8 cellular contexts compared by ENCODE assay signal in genomic region chr7:29132980-29133379, GRCh38. TPM values are rescaled to one million over a fixed set of nuclear protein-coding genes. Genes with fewer than 3 reads are reported as not detected.
"Had no signal": no experiment of that assay in that cellular context is flagged by ENCODE, and none has a peak within 500 bp of the region (broad histone marks: within the 10 kb centered on the region; RNA-seq: fewer than 3 reads in every experiment).

No MANE protein-coding gene starts in this region.

- H3K4me3 ChIP-seq: GM23248 had no signal

- DNase-seq: GM23248, GOT3, H9, HCEC 1CT, KG1 had no signal

- H3K27ac ChIP-seq: GM23248, HL-60 had no signal

- H2AFZ ChIP-seq: GM23248 had no signal

- H3K9ac ChIP-seq: GM23248 had no signal

- H3K4me3 Mint-ChIP-seq: H9, IgD-negative memory B cell had no signal

- FAIRE-seq: H54 had no signal

- H3K27ac Mint-ChIP-seq: H9, IgD-negative memory B cell had no signal

- H3K36me3 Mint-ChIP-seq: IgD-negative memory B cell had no signal

RNA-seq across cellular contexts. Expression of gene CPVL, which starts 13.4 kb away (rescaled TPM):
- total RNA-seq: GM23248 had no signal
- polyA plus RNA-seq: GM23248 had no signal
